Comparison of ENCODE assay signal across 11 cellular contexts in genomic region chr5:132873119-132873929, GRCh38. TPM values are rescaled to one million over a fixed set of nuclear protein-coding genes. Genes with fewer than 3 reads are reported as not detected.
DNase-seq lines count a peak whose midpoint lies in the region; ATAC-seq, FAIRE-seq and TF ChIP-seq lines count a peak whose summit lies in the region.
"Had no signal": no experiment of that assay in that cellular context is flagged by ENCODE, and none has a peak within 500 bp of the region (broad histone marks: within the 10 kb centered on the region; RNA-seq: fewer than 3 reads in every experiment).

LEAP2 (plus strand) TSS chr5:132873668; CDS start chr5:132873695, 27 bp downstream.

- H3K36me3 ChIP-seq in ascending aorta = peaks cover 3 to 40% of the 10 kb centered on the region in 2 donors
- peaks cover 9 to 88% of the 10 kb centered on the region in 2 donors for H3K36me3 ChIP-seq in psoas muscle (ENCODE audit: insufficient read depth in 1 of 2, low read depth in 1 of 2)
- peaks cover 21% of the 10 kb centered on the region for H3K36me3 ChIP-seq in PC-9 (ENCODE audit: low read depth)

- ATAC-seq in psoas muscle = peak in 3 of 4 donors; percentile 14 to 27 (median 14)

- BruUV-seq in PC-9 (replicated peaks; lab: Mats Ljungman, UMichigan) = no TSS peak

- H3K79me2 ChIP-seq in PC-9 (ENCODE audit: low read depth) = peaks cover under 1% of the 10 kb centered on the region; the same call in 1 of the 2 replicates

- H3K4me3 ChIP-seq in ascending aorta = no peak within 1 kb of the TSS
- H3K4me3 ChIP-seq in psoas muscle = no peak within 1 kb of the TSS
- no peak within 1 kb of the TSS for H3K4me3 ChIP-seq in PC-9
- H3K4me3 ChIP-seq: lung had no signal

- 58 to 71% (median 66%) methylated on average over 6 of the region's 6 CpGs for WGBS in psoas muscle, 3 donors

- H3K27ac ChIP-seq in ascending aorta (peak within 1 kb of the TSS; percentile 36 to 40), psoas muscle (no peak within 1 kb of the TSS), PC-9 (no peak within 1 kb of the TSS)

- DNase-seq in GM12892 (ENCODE audit: insufficient read length) (no peak), ascending aorta (ENCODE audit: low spot score in 2 of 2) (no peak), kidney tubule cell (ENCODE audit: low spot score) (peak; percentile 59), psoas muscle (no peak), NCI-H446 treated with DMSO at 0.1 percent for 48 hours (lab: John Stamatoyannopoulos, UW) (no peak), PC-9 (no peak), NCI-H1930 (lab: John Stamatoyannopoulos, UW) (no peak)
- DNase-seq: activated T-cell treated with anti-CD3 and anti-CD28 coated beads, Interleukin-2, amount 50 U/mL, for 48 hours; NCI-H345; RPMI8226 had no signal

- POLR2A ChIA-PET in PC-9 (lab: Charles Lee; ENCODE audit: unreplicated experiment) = no interaction called here

- no peaks in the 10 kb centered on the region for H3K9me2 ChIP-seq in PC-9 (ENCODE audit: insufficient read depth)

- no peak for TF ChIP-seq CTCF in ascending aorta (IDR thresholded peaks at IDR 0.05)
- TF ChIP-seq CTCF in psoas muscle (IDR thresholded peaks at IDR 0.05) = no peak
- TF ChIP-seq CTCF in PC-9 (conservative IDR thresholded peaks at IDR 0.05) = no peak

- H3K27me3 ChIP-seq in ascending aorta (no peaks in the 10 kb centered on the region), psoas muscle (ENCODE audit: insufficient read depth in 3 of 3, low read length in 2 of 3) (no peaks in the 10 kb centered on the region), PC-9 (ENCODE audit: insufficient read depth, low read depth) (no peaks in the 10 kb centered on the region)

- H2AFZ ChIP-seq in PC-9 = no peak within 1 kb of the TSS

- H3K4me1 ChIP-seq in ascending aorta (peaks cover 0 to 8% of the 10 kb centered on the region in 2 donors), psoas muscle (peaks cover 39% of the 10 kb centered on the region), PC-9 (replicated peaks; ENCODE audit: insufficient read depth) (no peaks in the 10 kb centered on the region)

- no peak within 1 kb of the TSS for H3K4me2 ChIP-seq in PC-9

- no peak for FAIRE-seq in GM12892 (lab: Jason Lieb, UNC)

- peaks cover 25% of the 10 kb centered on the region; the same call in 1 of the 2 replicates for H3F3A ChIP-seq in PC-9 (ENCODE audit: insufficient read depth, low read depth)

- CTCF ChIA-PET in PC-9 (lab: Charles Lee) = no interaction called here

- H3K9me3 ChIP-seq in ascending aorta (no peaks in the 10 kb centered on the region), psoas muscle (no peaks in the 10 kb centered on the region), PC-9 (ENCODE audit: insufficient read depth, low read depth) (no peaks in the 10 kb centered on the region)

- intact Hi-C loops in ascending aorta (cut with DNase I) = no loop called here
- intact Hi-C loops in psoas muscle (cut with DNase I) = no loop called here
- intact Hi-C loops in PC-9 (cut with micrococcal nuclease; ENCODE audit: unreplicated experiment) = no loop called here

- no peaks in the 10 kb centered on the region for H4K20me1 ChIP-seq in PC-9 (ENCODE audit: insufficient read depth)

- 0 out of 2 replicates have a peak, but pooled peaks have one; percentile 11 for TF ChIP-seq POLR2A in GM12892 (IDR thresholded peaks at IDR 0.05; ENCODE audit: low read depth, low read length)

RNA-seq across cellular contexts. Expression of gene LEAP2, which starts in this region (rescaled TPM):
- 2.1 TPM for polyA plus RNA-seq in GM12892 (2012; ENCODE audit: missing spikeins)
- 0.21 TPM for total RNA-seq in ascending aorta
- total RNA-seq in psoas muscle = 1 to 10 TPM in 1 of 4 donors, under 1 TPM in 3; 0.51 to 1.1 (median 0.76) TPM
- 1 to 10 TPM in 2 of 3 donors, under 1 TPM in 1; 0.70 to 2.7 (median 2.4) TPM for polyA plus RNA-seq in psoas muscle
- 4.4 and 4.5 TPM in 2 replicates for total RNA-seq in PC-9 (2021)

Comparison
In these comparisons a context has a peak if more than half of its experiments do, and no peak if none do; other contexts are left out.
1. H3K27ac ChIP-seq: peak in ascending aorta (2 of 2); none in psoas muscle (single experiment) and PC-9 (single experiment).